In the genomic region with DNA sequence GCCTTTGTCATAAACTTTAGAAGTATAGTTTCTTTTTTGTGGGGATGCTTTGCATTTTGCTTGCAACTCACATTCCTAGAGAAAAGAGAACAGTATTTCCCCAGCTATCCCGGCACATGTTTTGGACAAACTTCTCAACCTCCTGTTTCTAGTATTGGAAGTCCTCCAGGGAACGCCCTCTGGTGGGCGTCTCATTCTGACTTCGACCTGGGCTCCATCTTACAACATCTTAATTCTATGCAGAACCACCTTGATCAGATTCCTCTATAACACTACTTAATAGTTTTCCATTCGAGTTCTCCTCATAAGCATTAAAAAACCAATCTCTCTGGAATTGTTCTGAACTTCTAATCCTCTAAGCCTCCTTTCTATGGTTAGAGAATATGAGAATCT, we compare ENCODE assay signal across 2 cellular contexts.
TF ChIP-seq lines count a peak whose summit lies in the region.

No MANE protein-coding gene starts in this region.

TF ChIP-seq in WTC11, 78 proteins besides CTCF, POLR2A, EP300 and RAD21 (continued from another document):
- TF ChIP-seq, protein P1, sequence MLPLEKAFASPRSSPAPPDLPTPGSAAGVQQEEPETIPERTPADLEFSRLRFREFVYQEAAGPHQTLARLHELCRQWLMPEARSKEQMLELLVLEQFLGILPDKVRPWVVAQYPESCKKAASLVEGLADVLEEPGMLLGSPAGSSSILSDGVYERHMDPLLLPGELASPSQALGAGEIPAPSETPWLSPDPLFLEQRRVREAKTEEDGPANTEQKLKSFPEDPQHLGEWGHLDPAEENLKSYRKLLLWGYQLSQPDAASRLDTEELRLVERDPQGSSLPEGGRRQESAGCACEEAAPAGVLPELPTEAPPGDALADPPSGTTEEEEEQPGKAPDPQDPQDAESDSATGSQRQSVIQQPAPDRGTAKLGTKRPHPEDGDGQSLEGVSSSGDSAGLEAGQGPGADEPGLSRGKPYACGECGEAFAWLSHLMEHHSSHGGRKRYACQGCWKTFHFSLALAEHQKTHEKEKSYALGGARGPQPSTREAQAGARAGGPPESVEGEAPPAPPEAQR (CRISPR knock-in tag; IDR thresholded peaks at IDR 0.05), result no peak

TF ChIP-seq in HepG2, 621 proteins besides CTCF, POLR2A, EP300 and RAD21 (continued from another document):
- TF ChIP-seq, protein P2, sequence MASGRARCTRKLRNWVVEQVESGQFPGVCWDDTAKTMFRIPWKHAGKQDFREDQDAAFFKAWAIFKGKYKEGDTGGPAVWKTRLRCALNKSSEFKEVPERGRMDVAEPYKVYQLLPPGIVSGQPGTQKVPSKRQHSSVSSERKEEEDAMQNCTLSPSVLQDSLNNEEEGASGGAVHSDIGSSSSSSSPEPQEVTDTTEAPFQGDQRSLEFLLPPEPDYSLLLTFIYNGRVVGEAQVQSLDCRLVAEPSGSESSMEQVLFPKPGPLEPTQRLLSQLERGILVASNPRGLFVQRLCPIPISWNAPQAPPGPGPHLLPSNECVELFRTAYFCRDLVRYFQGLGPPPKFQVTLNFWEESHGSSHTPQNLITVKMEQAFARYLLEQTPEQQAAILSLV (CRISPR knock-in tag; IDR thresholded peaks at IDR 0.05; ENCODE audit: borderline replicate concordance), result no peak
- no peak for TF ChIP-seq WIZ (CRISPR knock-in tag; IDR thresholded peaks at IDR 0.05)
- no peak for TF ChIP-seq IKZF1 (IDR thresholded peaks at IDR 0.05)
- TF ChIP-seq SMC3 (IDR thresholded peaks at IDR 0.05; ENCODE audit: low read length), result peak; percentile 57
- no peak for TF ChIP-seq SMARCE1 (IDR thresholded peaks at IDR 0.05; ENCODE audit: borderline replicate concordance)
- TF ChIP-seq ZNF121 (CRISPR knock-in tag; IDR thresholded peaks at IDR 0.05), result no peak
- peak; percentile 45 for TF ChIP-seq STAG1 (CRISPR knock-in tag; IDR thresholded peaks at IDR 0.05)
- TF ChIP-seq HDAC2 (CRISPR knock-in tag; IDR thresholded peaks at IDR 0.05), result no peak
- no peak for TF ChIP-seq SMAD3 (CRISPR knock-in tag; IDR thresholded peaks at IDR 0.05)
